17 cellular contexts compared by ENCODE assay signal in the genomic region with DNA sequence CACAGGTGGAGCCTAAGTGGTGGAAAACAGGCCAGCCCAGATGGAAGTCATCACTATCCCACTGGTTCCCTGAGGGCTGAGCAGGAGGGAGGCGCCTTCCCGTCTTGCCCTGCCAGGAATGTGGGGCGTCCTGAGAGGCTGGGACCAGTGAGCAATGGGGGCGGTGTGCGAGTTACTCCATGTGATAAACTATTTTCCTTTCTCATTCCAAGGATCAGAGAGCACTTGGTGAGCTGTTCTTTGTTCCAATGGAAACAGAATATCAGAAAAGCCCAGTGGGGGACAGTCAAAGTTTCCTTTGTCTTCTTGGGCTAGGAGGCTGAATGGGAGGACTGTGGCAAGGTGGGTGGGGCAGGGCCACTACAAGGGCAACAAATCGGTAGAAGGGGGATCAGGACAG.
DNase-seq lines count a peak whose midpoint lies in the region; ATAC-seq and TF ChIP-seq lines count a peak whose summit lies in the region.
"Had no signal": no experiment of that assay in that cellular context is flagged by ENCODE, and none has a peak within 500 bp of the region (broad histone marks: within the 10 kb centered on the region; RNA-seq: fewer than 3 reads in every experiment).

No MANE protein-coding gene starts in this region.

- no peaks in the 10 kb centered on the region for H3K36me3 ChIP-seq in H7 (replicated peaks; ENCODE audit: control insufficient read depth, insufficient read depth, low read length)
- H3K36me3 ChIP-seq in esophagus muscularis mucosa = no peaks in the 10 kb centered on the region
- no peaks in the 10 kb centered on the region for H3K36me3 ChIP-seq in left lung
- no peaks in the 10 kb centered on the region for H3K36me3 ChIP-seq in testis (ENCODE audit: low read depth, missing control alignments)
- H3K36me3 ChIP-seq: BLaER1 treated with 17β-estradiol and CSF1 and Interleukin-3, amounts not matched to agents 10 nM and 100 nM had no signal

- no peaks in the 10 kb centered on the region for H3K9me3 ChIP-seq in esophagus muscularis mucosa
- H3K9me3 ChIP-seq in left lung = no peaks in the 10 kb centered on the region
- H3K9me3 ChIP-seq in testis = no peaks in the 10 kb centered on the region
- H3K9me3 ChIP-seq: BLaER1 treated with 17β-estradiol and CSF1 and Interleukin-3, amounts not matched to agents 10 nM and 100 nM; SK-N-SH had no signal

- H3K4me1 ChIP-seq in esophagus muscularis mucosa (peaks cover 0 to 8% (median 6%) of the 10 kb centered on the region in 4 donors), left lung (no peaks in the 10 kb centered on the region), testis (no peaks in the 10 kb centered on the region)

- H3K9me3 Mint-ChIP-seq in natural killer cell treated with Interleukin-12 subunit alpha and Interleukin-12 subunit beta and Interleukin-15 and Interleukin-18, amount 100 ng/mL, for 72 hours = no peaks in the 10 kb centered on the region

- no peaks in the 10 kb centered on the region for H3K36me3 Mint-ChIP-seq in natural killer cell treated with Interleukin-12 subunit alpha and Interleukin-12 subunit beta and Interleukin-15 and Interleukin-18, amount 100 ng/mL, for 72 hours
- H3K36me3 Mint-ChIP-seq: brain, type B pancreatic cell had no signal

- intact Hi-C loops in esophagus muscularis mucosa (cut with DNase I) (no loop called here), left lung (cut with DNase I) (loop anchor here in 1 of 2 donors (5.0 kb wide), 1 partner anchor 130 kb away; no protein-coding TSS in a partner anchor), testis (cut with DNase I; ENCODE audit: low total_unique reads) (no loop called here)

- peaks cover 31 to 32% of the 10 kb centered on the region in 2 donors for H3K4me1 Mint-ChIP-seq in natural killer cell treated with Interleukin-12 subunit alpha and Interleukin-12 subunit beta and Interleukin-15 and Interleukin-18, amount 100 ng/mL, for 72 hours (ENCODE audit: low read depth in 2 of 2)

- H3K27me3 Mint-ChIP-seq in natural killer cell treated with Interleukin-12 subunit alpha and Interleukin-12 subunit beta and Interleukin-15 and Interleukin-18, amount 100 ng/mL, for 72 hours = peaks cover 0 to 27% of the 10 kb centered on the region in 2 donors
- H3K27me3 Mint-ChIP-seq: brain, type B pancreatic cell had no signal

- TF ChIP-seq CTCF in esophagus muscularis mucosa (IDR thresholded peaks at IDR 0.05) (no peak), left lung (IDR thresholded peaks at IDR 0.05) (no peak), testis (IDR thresholded peaks at IDR 0.05) (no peak), GM20000 (IDR thresholded peaks at IDR 0.05; ENCODE audit: extremely low read depth, missing control alignments) (no peak)

- H3K4me3 ChIP-seq in H7 (ENCODE audit: insufficient read depth, low read depth, low read length) (no peak overlapping the region), esophagus muscularis mucosa (no peak overlapping the region), left lung (no peak overlapping the region), testis (no peak overlapping the region)
- H3K4me3 ChIP-seq: BLaER1 treated with 17β-estradiol and CSF1 and Interleukin-3, amounts not matched to agents 10 nM and 100 nM; lung had no signal

- TF ChIP-seq POLR2A in esophagus muscularis mucosa (IDR thresholded peaks at IDR 0.05; ENCODE audit: low read depth) (no peak), testis (IDR thresholded peaks at IDR 0.05) (no peak)

- H3K27ac Mint-ChIP-seq in natural killer cell treated with Interleukin-12 subunit alpha and Interleukin-12 subunit beta and Interleukin-15 and Interleukin-18, amount 100 ng/mL, for 72 hours = no peak overlapping the region
- H3K27ac Mint-ChIP-seq: type B pancreatic cell had no signal

- H3K27ac ChIP-seq in esophagus muscularis mucosa (replicated peaks in 1 of 4) (peak overlapping the region; percentile 6 to 64 (median 46)), left lung (no peak overlapping the region), testis (no peak overlapping the region)
- H3K27ac ChIP-seq: BLaER1 treated with 17β-estradiol and CSF1 and Interleukin-3, amounts not matched to agents 10 nM and 100 nM had no signal

- H3K27me3 ChIP-seq in H7 (ENCODE audit: control insufficient read depth, insufficient read depth, low read length) (no peaks in the 10 kb centered on the region), esophagus muscularis mucosa (peaks cover 0 to 3% (median 0%) of the 10 kb centered on the region in 4 donors), left lung (no peaks in the 10 kb centered on the region), testis (no peaks in the 10 kb centered on the region)

- H3K4me3 Mint-ChIP-seq in natural killer cell treated with Interleukin-12 subunit alpha and Interleukin-12 subunit beta and Interleukin-15 and Interleukin-18, amount 100 ng/mL, for 72 hours = no peak overlapping the region
- H3K4me3 Mint-ChIP-seq: brain, type B pancreatic cell had no signal

- ATAC-seq in left lung = peak; percentile 42
- no peak for ATAC-seq in natural killer cell treated with Interleukin-12 subunit alpha and Interleukin-12 subunit beta and Interleukin-15 and Interleukin-18, amount 100 ng/mL, for 72 hours
- ATAC-seq in HG02870 (IDR thresholded peaks at IDR 0.05; ENCODE audit: unreplicated experiment) = no peak

- TF ChIP-seq EP300 in esophagus muscularis mucosa (IDR thresholded peaks at IDR 0.05) = no peak

- 79% methylated on average over 6 of the region's 6 CpGs for WGBS in esophagus muscularis mucosa
- 8 to 47% methylated on average over 5 to 6 of the region's 6 CpGs for WGBS in testis, 2 donors

- DNase-seq in H7 (peak; percentile 56), esophagus muscularis mucosa (ENCODE audit: extremely low spot score) (no peak), left lung (no peak), testis (peak; percentile 67), HUDEP-2 (lab: John Stamatoyannopoulos, UW; ENCODE audit: unreplicated experiment in 76 of 76) (no peak), GM20000 (ENCODE audit: low spot score) (no peak)
- no peak for DNase-seq in natural killer cell treated with Interleukin-12 subunit alpha and Interleukin-12 subunit beta and Interleukin-15 and Interleukin-18, amount 100 ng/mL, for 72 hours (ENCODE audit: low spot score)
- DNase-seq: activated gamma-delta T cell treated with Interleukin-2 at 50 U/mL for 16 hours, IMR-90, NCI-H1092, occipital lobe, SK-N-SH had no signal

Comparison
In these comparisons a context has a peak if more than half of its experiments do, and no peak if none do; other contexts are left out.
1. DNase-seq: peak in H7 (single experiment) and testis (single experiment); none in esophagus muscularis mucosa (single experiment), left lung (0 of 2), natural killer cell treated with Interleukin-12 subunit alpha and Interleukin-12 subunit beta and Interleukin-15 and Interleukin-18, amount 100 ng/mL, for 72 hours (single experiment), HUDEP-2 (0 of 76) and GM20000 (single experiment).
2. H3K27ac ChIP-seq: peak in esophagus muscularis mucosa (4 of 4); none in left lung (0 of 2) and testis (0 of 2).